Comparison of ENCODE assay signal across 13 cellular contexts in genomic region chr7:133364959-133365680, GRCh38.
DNase-seq lines count a peak whose midpoint lies in the region; ATAC-seq and TF ChIP-seq lines count a peak whose summit lies in the region.
"Had no signal": no experiment of that assay in that cellular context is flagged by ENCODE, and none has a peak within 500 bp of the region (broad histone marks: within the 10 kb centered on the region; RNA-seq: fewer than 3 reads in every experiment).

No MANE protein-coding gene starts in this region.

- H3K27me3 ChIP-seq in rectal smooth muscle tissue (ENCODE audit: control insufficient read depth, insufficient read depth, low read length) = no peaks in the 10 kb centered on the region
- H3K27me3 ChIP-seq: hepatocyte had no signal

- POLR2A ChIA-PET in HEK293T (lab: Yijun Ruan, JAX) = no interaction called here

- CTCF ChIA-PET in HEK293T (lab: Yijun Ruan, JAX) = no interaction called here

- H3K4me3 ChIP-seq in rectal smooth muscle tissue (ENCODE audit: low read length) = no peak overlapping the region
- H3K4me3 ChIP-seq: hepatocyte had no signal

- H3K27ac ChIP-seq in rectal smooth muscle tissue (ENCODE audit: low read depth, low read length) (peak overlapping the region; percentile 73), substantia nigra (ENCODE audit: low read depth, low read length, poor library complexity, severe bottlenecking) (no peak overlapping the region)
- H3K27ac ChIP-seq: hepatocyte had no signal

- no peaks in the 10 kb centered on the region for H3K36me3 ChIP-seq in rectal smooth muscle tissue (ENCODE audit: control insufficient read depth, insufficient read depth, low read length)

- peak; percentile 25 for DNase-seq in EL
- peak; percentile 80 for DNase-seq in fibroblast of peridontal ligament (ENCODE audit: extremely low read depth)
- DNase-seq in NCI-H1417 (lab: John Stamatoyannopoulos, UW) = no peak
- no peak for DNase-seq in substantia nigra (lab: John Stamatoyannopoulos, UW)
- DNase-seq in HEK293T (ENCODE audit: extremely low spot score) = no peak
- DNase-seq: DMS53; naive thymus-derived CD8-positive, alpha-beta T cell; stimulated activated CD4-positive, alpha-beta T cell treated with anti-CD3 and anti-CD28 coated beads, Interleukin-4, amount 100 ng/mL, for 24 hours; T-cell had no signal

- no peak overlapping the region for H3K9ac ChIP-seq in rectal smooth muscle tissue (ENCODE audit: low read length)

- ATAC-seq in SK-N-SH treated with all-trans-retinoic acid at 6 μM for 48 hours (peak; percentile 69), GM19035 (IDR thresholded peaks at IDR 0.05; ENCODE audit: unreplicated experiment) (no peak)
- ATAC-seq: naive thymus-derived CD8-positive, alpha-beta T cell; T-cell had no signal

- peaks cover 15% of the 10 kb centered on the region for H3K4me1 ChIP-seq in rectal smooth muscle tissue (ENCODE audit: control insufficient read depth, insufficient read depth, low read length)

TF ChIP-seq in SK-N-SH treated with all-trans-retinoic acid at 6 μM for 48 hours, 23 proteins besides CTCF, POLR2A, EP300 and RAD21:
- no peak for TF ChIP-seq CSRNP3 (CRISPR knock-in tag; IDR thresholded peaks at IDR 0.05)
- TF ChIP-seq ZNF70 (CRISPR knock-in tag; IDR thresholded peaks at IDR 0.05) = no peak
- TF ChIP-seq CREB5 (CRISPR knock-in tag; IDR thresholded peaks at IDR 0.05; ENCODE audit: low read depth) = no peak
- TF ChIP-seq ZFP3 (CRISPR knock-in tag; IDR thresholded peaks at IDR 0.05) = no peak
- no peak for TF ChIP-seq TCF4 (CRISPR knock-in tag; IDR thresholded peaks at IDR 0.05; ENCODE audit: borderline replicate concordance)
- no peak; the same call in none of the 2 replicates for TF ChIP-seq ISL1 (CRISPR knock-in tag; IDR thresholded peaks at IDR 0.05)
- no peak for TF ChIP-seq ZNF8 (CRISPR knock-in tag; IDR thresholded peaks at IDR 0.05)
- TF ChIP-seq CSDC2 (CRISPR knock-in tag; IDR thresholded peaks at IDR 0.05) = no peak
TF ChIP-seq in SK-N-SH treated with all-trans-retinoic acid at 6 μM for 48 hours: peak in this region for 0.

TF ChIP-seq in HEK293T, 16 proteins besides CTCF, POLR2A, EP300 and RAD21:
- TF ChIP-seq ELF4 (IDR thresholded peaks at IDR 0.05) (no peak), NFRKB (IDR thresholded peaks at IDR 0.05) (no peak), FOXA1 (IDR thresholded peaks at IDR 0.05) (no peak), FOXK2 (IDR thresholded peaks at IDR 0.05) (no peak), LEF1 (IDR thresholded peaks at IDR 0.05; ENCODE audit: borderline replicate concordance) (no peak), ZNF384 (IDR thresholded peaks at IDR 0.05) (no peak), ARNT (IDR thresholded peaks at IDR 0.05) (no peak), TARDBP (IDR thresholded peaks at IDR 0.05) (no peak), CTBP1 (IDR thresholded peaks at IDR 0.05; ENCODE audit: borderline replicate concordance) (no peak)

Comparison
In these comparisons a context has a peak if more than half of its experiments do, and no peak if none do; other contexts are left out.
1. DNase-seq: peak in EL (single experiment) and fibroblast of peridontal ligament (single experiment); none in NCI-H1417 (0 of 3), substantia nigra (0 of 49) and HEK293T (single experiment).